Comparison of ENCODE assay signal across 1 cellular context in the genomic region with DNA sequence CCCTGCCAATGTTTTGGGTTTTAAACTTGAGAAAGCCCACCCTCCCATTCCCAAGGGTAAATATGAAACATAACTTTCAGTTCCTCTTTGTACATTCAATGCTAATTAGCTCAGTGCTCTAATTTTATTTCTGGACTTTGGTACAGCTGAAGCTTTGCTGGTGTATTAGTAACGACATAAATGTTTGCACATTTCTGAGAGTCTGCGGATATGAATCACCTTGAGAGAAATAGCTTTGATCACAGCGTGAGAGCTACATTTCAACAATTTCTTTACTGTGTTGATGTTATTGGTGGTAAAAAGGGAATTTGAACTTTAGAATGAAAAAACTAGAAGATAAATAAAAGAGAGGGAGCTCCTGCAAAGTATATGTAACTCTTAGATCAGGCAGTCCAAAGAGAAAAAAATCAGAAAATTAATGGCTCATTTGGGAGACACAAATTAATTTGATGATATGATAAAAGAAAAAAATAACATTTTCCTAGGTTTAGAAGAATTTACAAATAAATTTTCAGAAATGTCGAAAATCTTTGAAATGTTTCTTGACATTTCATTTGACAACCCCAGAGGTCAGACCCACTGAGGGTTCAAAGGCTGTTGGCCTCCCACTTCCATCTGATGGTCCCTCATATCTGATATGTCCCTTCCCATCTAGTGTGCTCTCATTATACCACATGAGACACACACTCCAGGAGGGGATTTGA.
TF ChIP-seq lines count a peak whose summit lies in the region.

No MANE protein-coding gene starts in this region.

TF ChIP-seq in GM12878, 131 proteins besides CTCF, POLR2A, EP300 and RAD21 (continued from another document):
- no peak for TF ChIP-seq CUX1 (IDR thresholded peaks at IDR 0.05; ENCODE audit: insufficient replicate concordance, low read depth, low read length)
- TF ChIP-seq SREBF2 (IDR thresholded peaks at IDR 0.05; ENCODE audit: low read length) = no peak
- peak in 1 of 2 experiments; percentile 28; a peak in 1 of 4 replicates for TF ChIP-seq BHLHE40 (IDR thresholded peaks at IDR 0.05; ENCODE audit: borderline replicate concordance in 1 of 2, low read depth in 2 of 2, low read length in 1 of 2)
- no peak for TF ChIP-seq NR2C2 (IDR thresholded peaks at IDR 0.05; ENCODE audit: borderline replicate concordance, control insufficient read depth, insufficient read length, low read depth)
- no peak for TF ChIP-seq E2F4 (IDR thresholded peaks at IDR 0.05; ENCODE audit: low read depth, low read length)
- peak; percentile 24; the same call in 1 of the 2 replicates for TF ChIP-seq BACH1 (IDR thresholded peaks at IDR 0.05; ENCODE audit: borderline replicate concordance)
- peak; percentile 68; the same call in 1 of the 2 replicates for TF ChIP-seq ATF7 (IDR thresholded peaks at IDR 0.05; ENCODE audit: low read depth)
- TF ChIP-seq RB1 (IDR thresholded peaks at IDR 0.05; ENCODE audit: borderline replicate concordance) = no peak
- TF ChIP-seq SREBF1 (IDR thresholded peaks at IDR 0.05; ENCODE audit: low read length) = no peak
- TF ChIP-seq SMAD1 (IDR thresholded peaks at IDR 0.05; ENCODE audit: low read depth, partially characterized antibody) = peak; percentile 22
- TF ChIP-seq EZH2 (IDR thresholded peaks at IDR 0.05; ENCODE audit: borderline replicate concordance, control insufficient read depth, low read depth, low read length) = no peak
- TF ChIP-seq ZNF384 (IDR thresholded peaks at IDR 0.05; ENCODE audit: borderline replicate concordance, low read depth, low read length) = no peak
- no peak for TF ChIP-seq ESRRA (IDR thresholded peaks at IDR 0.05; ENCODE audit: low read length)
- TF ChIP-seq CBX3 (IDR thresholded peaks at IDR 0.05; ENCODE audit: borderline replicate concordance, low read depth) = no peak
- no peak for TF ChIP-seq STAT3 (IDR thresholded peaks at IDR 0.05; ENCODE audit: low read depth, low read length)
- 0 out of 2 replicates have a peak, but pooled peaks have one; percentile 33 for TF ChIP-seq NBN (IDR thresholded peaks at IDR 0.05)
- TF ChIP-seq ZZZ3 (IDR thresholded peaks at IDR 0.05; ENCODE audit: control insufficient read depth, insufficient read length, low read depth) = no peak
